Comparison of ENCODE assay signal across 19 cellular contexts in genomic region chr7:39985398-39985918, GRCh38. TPM values are rescaled to one million over a fixed set of nuclear protein-coding genes. Genes with fewer than 3 reads are reported as not detected.
DNase-seq lines count a peak whose midpoint lies in the region; ATAC-seq and TF ChIP-seq lines count a peak whose summit lies in the region.
"Had no signal": no experiment of that assay in that cellular context is flagged by ENCODE, and none has a peak within 500 bp of the region (broad histone marks: within the 10 kb centered on the region; RNA-seq: fewer than 3 reads in every experiment).

No MANE protein-coding gene starts in this region.

- intact Hi-C loops in natural killer cell (cut with micrococcal nuclease): loop anchor here (5.0 kb wide), 1 partner anchor 33 kb away; the partner anchor contains the start of gene CDK13
- intact Hi-C loops in dendritic cell treated with granulocyte-macrophage colony-stimulating factor and Interleukin-4, amounts not matched to agents 40 ng/mL and 50 ng/mL, for 4 days (cut with micrococcal nuclease): loop anchor here (5.0 kb wide), 1 partner anchor 33 kb away; the partner anchor contains the start of gene CDK13
- intact Hi-C loops in tibial artery (cut with DNase I; ENCODE audit: low total_unique reads): no loop called here

- H3K36me3 Mint-ChIP-seq in natural killer cell: no peaks in the 10 kb centered on the region
- no peaks in the 10 kb centered on the region for H3K36me3 Mint-ChIP-seq in natural killer cell treated with Interleukin-12 subunit alpha and Interleukin-12 subunit beta and Interleukin-15 and Interleukin-18, amount 100 ng/mL, for 72 hours
- H3K36me3 Mint-ChIP-seq in dendritic cell treated with granulocyte-macrophage colony-stimulating factor and Interleukin-4, amounts not matched to agents 40 ng/mL and 50 ng/mL, for 4 days (ENCODE audit: low read depth): peaks cover 30% of the 10 kb centered on the region
- peaks cover 15 to 21% of the 10 kb centered on the region in 2 donors for H3K36me3 Mint-ChIP-seq in stimulated activated naive B cell treated with anti-CD40 and anti-IgM and Interleukin-4, amounts not matched to agents 10 μg/mL and 1 μg/mL and 100 μg/mL, for 72 hours

- peak in 1 of 3 donors; percentile 30 for ATAC-seq in natural killer cell
- ATAC-seq in natural killer cell treated with Interleukin-12 subunit alpha and Interleukin-12 subunit beta and Interleukin-15 and Interleukin-18, amount 100 ng/mL, for 72 hours: no peak
- peak in 1 of 2 donors; percentile 36 for ATAC-seq in stimulated activated naive B cell treated with anti-CD40 and anti-IgM and Interleukin-4, amounts not matched to agents 10 μg/mL and 1 μg/mL and 100 μg/mL, for 72 hours (replicated peaks)
- no peak for ATAC-seq in omental fat pad (ENCODE audit: low FRiP score)
- ATAC-seq: sciatic nerve had no signal

- H3K36me3 ChIP-seq in OCI-LY3 (replicated peaks; ENCODE audit: low read depth, low read length) (peaks cover 20% of the 10 kb centered on the region), tibial artery (peaks cover 0 to 10% (median 6%) of the 10 kb centered on the region in 3 donors)

- H3K4me1 Mint-ChIP-seq in natural killer cell: peaks cover 42 to 49% of the 10 kb centered on the region in 2 donors
- peaks cover 28 to 43% of the 10 kb centered on the region in 2 donors for H3K4me1 Mint-ChIP-seq in natural killer cell treated with Interleukin-12 subunit alpha and Interleukin-12 subunit beta and Interleukin-15 and Interleukin-18, amount 100 ng/mL, for 72 hours (ENCODE audit: low read depth in 2 of 2)
- H3K4me1 Mint-ChIP-seq in dendritic cell treated with granulocyte-macrophage colony-stimulating factor and Interleukin-4, amounts not matched to agents 40 ng/mL and 50 ng/mL, for 4 days (ENCODE audit: low read depth): peaks cover 44% of the 10 kb centered on the region
- peaks cover 27 to 53% of the 10 kb centered on the region in 2 donors for H3K4me1 Mint-ChIP-seq in stimulated activated naive B cell treated with anti-CD40 and anti-IgM and Interleukin-4, amounts not matched to agents 10 μg/mL and 1 μg/mL and 100 μg/mL, for 72 hours

- H3K27ac ChIP-seq in OCI-LY3 (ENCODE audit: low read length): no peak overlapping the region
- H3K27ac ChIP-seq in tibial artery: no peak overlapping the region
- H3K27ac ChIP-seq: hepatocyte, suprapubic skin had no signal

- H3K4me1 ChIP-seq in OCI-LY3 (ENCODE audit: low read length): peaks cover 10% of the 10 kb centered on the region
- peaks cover 0 to 57% (median 12%) of the 10 kb centered on the region in 4 donors for H3K4me1 ChIP-seq in tibial artery

- H3K4me3 ChIP-seq in OCI-LY3 (ENCODE audit: low read length) (no peak overlapping the region), tibial artery (no peak overlapping the region)
- H3K4me3 ChIP-seq: hepatocyte, suprapubic skin had no signal

- peak overlapping the region; percentile 6; the same call in 1 of the 2 replicates for H3K4me2 ChIP-seq in OCI-LY3 (ENCODE audit: low read length)
- H3K4me2 ChIP-seq: hepatocyte had no signal

- peaks cover 54% of the 10 kb centered on the region for H4K20me1 ChIP-seq in OCI-LY3 (ENCODE audit: insufficient read depth, low read length)

- peaks cover 79% of the 10 kb centered on the region for H3K79me2 ChIP-seq in OCI-LY3 (ENCODE audit: low read length)

- no peak overlapping the region for H3K4me3 Mint-ChIP-seq in natural killer cell
- H3K4me3 Mint-ChIP-seq in natural killer cell treated with Interleukin-12 subunit alpha and Interleukin-12 subunit beta and Interleukin-15 and Interleukin-18, amount 100 ng/mL, for 72 hours: no peak overlapping the region
- H3K4me3 Mint-ChIP-seq in dendritic cell treated with granulocyte-macrophage colony-stimulating factor and Interleukin-4, amounts not matched to agents 40 ng/mL and 50 ng/mL, for 4 days: no peak overlapping the region
- no peak overlapping the region for H3K4me3 Mint-ChIP-seq in stimulated activated naive B cell treated with anti-CD40 and anti-IgM and Interleukin-4, amounts not matched to agents 10 μg/mL and 1 μg/mL and 100 μg/mL, for 72 hours
- H3K4me3 Mint-ChIP-seq: activated CD4-positive, alpha-beta memory T cell treated with anti-CD3 and anti-CD28 coated beads, Interleukin-2, amount 10 ng/mL, durations not matched to agents 7 days and 5 days had no signal

- no peak overlapping the region for H2AFZ ChIP-seq in OCI-LY3 (ENCODE audit: low read depth, low read length)
- H2AFZ ChIP-seq: hepatocyte had no signal

- no peak for TF ChIP-seq CTCF in natural killer cell (IDR thresholded peaks at IDR 0.05)
- no peak for TF ChIP-seq CTCF in OCI-LY3 (IDR thresholded peaks at IDR 0.05; ENCODE audit: low read depth, low read length)
- no peak for TF ChIP-seq CTCF in tibial artery (IDR thresholded peaks at IDR 0.05)
- TF ChIP-seq CTCF in omental fat pad (IDR thresholded peaks at IDR 0.05): no peak

- no peak overlapping the region for H3K9ac ChIP-seq in OCI-LY3 (ENCODE audit: low read length)

- H3K9me3 Mint-ChIP-seq in natural killer cell: no peaks in the 10 kb centered on the region
- no peaks in the 10 kb centered on the region for H3K9me3 Mint-ChIP-seq in natural killer cell treated with Interleukin-12 subunit alpha and Interleukin-12 subunit beta and Interleukin-15 and Interleukin-18, amount 100 ng/mL, for 72 hours
- no peaks in the 10 kb centered on the region for H3K9me3 Mint-ChIP-seq in dendritic cell treated with granulocyte-macrophage colony-stimulating factor and Interleukin-4, amounts not matched to agents 40 ng/mL and 50 ng/mL, for 4 days
- peaks cover 1 to 4% of the 10 kb centered on the region in 2 donors for H3K9me3 Mint-ChIP-seq in stimulated activated naive B cell treated with anti-CD40 and anti-IgM and Interleukin-4, amounts not matched to agents 10 μg/mL and 1 μg/mL and 100 μg/mL, for 72 hours
- H3K9me3 Mint-ChIP-seq: activated CD4-positive, alpha-beta memory T cell treated with anti-CD3 and anti-CD28 coated beads, Interleukin-2, amount 10 ng/mL, durations not matched to agents 7 days and 5 days had no signal

- H3K27ac Mint-ChIP-seq in natural killer cell: peak overlapping the region; percentile 9 to 80
- peak overlapping the region in 1 of 2 donors; percentile 10 for H3K27ac Mint-ChIP-seq in natural killer cell treated with Interleukin-12 subunit alpha and Interleukin-12 subunit beta and Interleukin-15 and Interleukin-18, amount 100 ng/mL, for 72 hours
- H3K27ac Mint-ChIP-seq in dendritic cell treated with granulocyte-macrophage colony-stimulating factor and Interleukin-4, amounts not matched to agents 40 ng/mL and 50 ng/mL, for 4 days: peak overlapping the region; percentile 59
- H3K27ac Mint-ChIP-seq in stimulated activated naive B cell treated with anti-CD40 and anti-IgM and Interleukin-4, amounts not matched to agents 10 μg/mL and 1 μg/mL and 100 μg/mL, for 72 hours: peak overlapping the region; percentile 26
- H3K27ac Mint-ChIP-seq: activated CD4-positive, alpha-beta memory T cell treated with anti-CD3 and anti-CD28 coated beads, Interleukin-2, amount 10 ng/mL, durations not matched to agents 7 days and 5 days had no signal

- H3K9me3 ChIP-seq in OCI-LY3 (ENCODE audit: insufficient read depth, low read length) (no peaks in the 10 kb centered on the region), tibial artery (no peaks in the 10 kb centered on the region)
- H3K9me3 ChIP-seq: suprapubic skin had no signal

- no peaks in the 10 kb centered on the region for H3K27me3 Mint-ChIP-seq in natural killer cell (ENCODE audit: low read depth in 2 of 2)
- no peaks in the 10 kb centered on the region for H3K27me3 Mint-ChIP-seq in natural killer cell treated with Interleukin-12 subunit alpha and Interleukin-12 subunit beta and Interleukin-15 and Interleukin-18, amount 100 ng/mL, for 72 hours
- H3K27me3 Mint-ChIP-seq in dendritic cell treated with granulocyte-macrophage colony-stimulating factor and Interleukin-4, amounts not matched to agents 40 ng/mL and 50 ng/mL, for 4 days: no peaks in the 10 kb centered on the region
- no peaks in the 10 kb centered on the region for H3K27me3 Mint-ChIP-seq in stimulated activated naive B cell treated with anti-CD40 and anti-IgM and Interleukin-4, amounts not matched to agents 10 μg/mL and 1 μg/mL and 100 μg/mL, for 72 hours
- H3K27me3 Mint-ChIP-seq: activated CD4-positive, alpha-beta memory T cell treated with anti-CD3 and anti-CD28 coated beads, Interleukin-2, amount 10 ng/mL, durations not matched to agents 7 days and 5 days had no signal

- no peaks in the 10 kb centered on the region for H3K27me3 ChIP-seq in OCI-LY3 (ENCODE audit: low read depth, low read length)
- no peaks in the 10 kb centered on the region for H3K27me3 ChIP-seq in tibial artery
- H3K27me3 ChIP-seq: hepatocyte, suprapubic skin had no signal

- no peak for DNase-seq in natural killer cell
- DNase-seq in natural killer cell treated with Interleukin-12 subunit alpha and Interleukin-12 subunit beta and Interleukin-15 and Interleukin-18, amount 100 ng/mL, for 72 hours (ENCODE audit: low spot score): no peak
- no peak for DNase-seq in stimulated activated naive B cell treated with anti-CD40 and anti-IgM and Interleukin-4, amounts not matched to agents 10 μg/mL and 1 μg/mL and 100 μg/mL, for 72 hours
- no peak for DNase-seq in tibial artery
- no peak for DNase-seq in omental fat pad (ENCODE audit: low spot score)
- no peak for DNase-seq in activated CD4-positive, alpha-beta T cell treated with anti-CD3 and anti-CD28 coated beads, Interleukin-2, amount 50 U/mL, for 48 hours
- DNase-seq: activated CD4-positive, alpha-beta memory T cell treated with anti-CD3 and anti-CD28 coated beads, Interleukin-2, amount 10 ng/mL, durations not matched to agents 7 days and 5 days; amygdala; GOT3; NCI-H1092 treated with DMSO at 0.1 percent for 48 hours; NCI-H2107; occipital lobe; stimulated activated CD4-positive, alpha-beta T cell treated with anti-CD3 and anti-CD28 coated beads, Interleukin-1b, Interleukin-23, amount 100 ng/mL, for 48 hours; SW 1271 had no signal

RNA-seq across cellular contexts. Expression of gene CDK13, which starts 35.4 kb away (rescaled TPM):
- total RNA-seq in natural killer cell (100 to 1,000 TPM; 149 to 179 (median 163) TPM), omental fat pad (10 to 100 TPM; 53.9 to 93.6 (median 60.3) TPM)
- total RNA-seq in natural killer cell treated with Interleukin-12 subunit alpha and Interleukin-12 subunit beta and Interleukin-15 and Interleukin-18, amount 100 ng/mL, for 72 hours: 10 to 100 TPM; 53.4 to 68.9 TPM
